3 cellular contexts compared by ENCODE assay signal in genomic region chr2:202270487-202270886, GRCh38.
TF ChIP-seq lines count a peak whose summit lies in the region.

No MANE protein-coding gene starts in this region.

TF ChIP-seq in H1, 55 proteins besides CTCF, POLR2A, EP300 and RAD21:
- no peak for TF ChIP-seq E2F6 (IDR thresholded peaks at IDR 0.05)
- peak; percentile 58; the same call in 1 of the 2 replicates for TF ChIP-seq POLR2AphosphoS5 (IDR thresholded peaks at IDR 0.05; ENCODE audit: low read depth, low read length)

TF ChIP-seq in SK-N-SH treated with all-trans-retinoic acid at 6 μM for 48 hours, 23 proteins besides CTCF, POLR2A, EP300 and RAD21:
- TF ChIP-seq TCF4 (CRISPR knock-in tag; IDR thresholded peaks at IDR 0.05; ENCODE audit: borderline replicate concordance) = no peak
- TF ChIP-seq POU6F1 (CRISPR knock-in tag; IDR thresholded peaks at IDR 0.05; ENCODE audit: borderline replicate concordance, low read depth) = no peak
- no peak for TF ChIP-seq CSRNP3 (CRISPR knock-in tag; IDR thresholded peaks at IDR 0.05)
- TF ChIP-seq ZNF8 (CRISPR knock-in tag; IDR thresholded peaks at IDR 0.05) = no peak
- TF ChIP-seq ZNF565 (CRISPR knock-in tag; conservative IDR thresholded peaks at IDR 0.05; ENCODE audit: low read depth) = no peak
- TF ChIP-seq TSHZ2 (CRISPR knock-in tag; IDR thresholded peaks at IDR 0.05) = no peak
- TF ChIP-seq GLIS3 (CRISPR knock-in tag; IDR thresholded peaks at IDR 0.05) = no peak
- TF ChIP-seq PPARA (CRISPR knock-in tag; IDR thresholded peaks at IDR 0.05; ENCODE audit: borderline replicate concordance) = no peak
- no peak for TF ChIP-seq ZC3H10 (CRISPR knock-in tag; IDR thresholded peaks at IDR 0.05)
- no peak for TF ChIP-seq ZNF70 (CRISPR knock-in tag; IDR thresholded peaks at IDR 0.05)
- TF ChIP-seq ZFP30 (CRISPR knock-in tag; IDR thresholded peaks at IDR 0.05) = no peak
- no peak for TF ChIP-seq TOX (CRISPR knock-in tag; IDR thresholded peaks at IDR 0.05; ENCODE audit: borderline replicate concordance)
- no peak for TF ChIP-seq OSR1 (CRISPR knock-in tag; IDR thresholded peaks at IDR 0.05)
- no peak for TF ChIP-seq CSDC2 (CRISPR knock-in tag; IDR thresholded peaks at IDR 0.05)

TF ChIP-seq in SK-N-SH, 30 proteins besides CTCF, POLR2A, EP300 and RAD21:
- TF ChIP-seq MXI1 (IDR thresholded peaks at IDR 0.05; ENCODE audit: low read depth, low read length) = no peak
